Comparison of ENCODE assay signal across 2 cellular contexts in the genomic region with DNA sequence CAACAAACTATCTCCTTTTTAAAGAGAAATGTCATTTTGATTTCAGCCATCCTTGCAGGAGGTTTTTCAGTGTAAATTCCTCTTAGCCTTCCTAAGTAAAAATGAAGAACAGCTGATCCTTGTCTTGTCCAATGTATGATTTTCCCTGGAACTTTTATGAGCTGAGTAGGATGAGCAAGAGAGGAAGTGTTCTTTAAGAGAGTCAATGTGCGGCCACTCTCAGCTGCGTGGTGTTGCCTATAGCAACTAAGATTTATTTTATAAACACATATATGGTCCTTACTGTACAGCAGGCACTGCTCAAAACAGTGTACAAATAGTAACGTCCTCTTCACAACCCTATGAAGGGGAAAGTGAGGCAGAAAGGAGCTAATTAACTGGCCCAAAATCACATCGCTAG.
TF ChIP-seq lines count a peak whose summit lies in the region.

No MANE protein-coding gene starts in this region.

TF ChIP-seq in SK-N-SH treated with all-trans-retinoic acid at 6 μM for 48 hours, 23 proteins besides CTCF, POLR2A, EP300 and RAD21 (continued from another document):
- no peak for TF ChIP-seq ARNTL (CRISPR knock-in tag; IDR thresholded peaks at IDR 0.05; ENCODE audit: borderline replicate concordance, low read depth)
- no peak for TF ChIP-seq ZC3H10 (CRISPR knock-in tag; IDR thresholded peaks at IDR 0.05)
- no peak for TF ChIP-seq GLIS3 (CRISPR knock-in tag; IDR thresholded peaks at IDR 0.05)
- no peak for TF ChIP-seq ESRRG (CRISPR knock-in tag; IDR thresholded peaks at IDR 0.05)
- no peak for TF ChIP-seq RARB (CRISPR knock-in tag; IDR thresholded peaks at IDR 0.05)
- TF ChIP-seq PPARA (CRISPR knock-in tag; IDR thresholded peaks at IDR 0.05; ENCODE audit: borderline replicate concordance), result no peak
- no peak for TF ChIP-seq TOX (CRISPR knock-in tag; IDR thresholded peaks at IDR 0.05; ENCODE audit: borderline replicate concordance)
- TF ChIP-seq OSR1 (CRISPR knock-in tag; IDR thresholded peaks at IDR 0.05), result no peak
- TF ChIP-seq ZFP3 (CRISPR knock-in tag; IDR thresholded peaks at IDR 0.05), result no peak

TF ChIP-seq in SK-N-SH, 30 proteins besides CTCF, POLR2A, EP300 and RAD21 (continued from another document):
- TF ChIP-seq, protein P1, sequence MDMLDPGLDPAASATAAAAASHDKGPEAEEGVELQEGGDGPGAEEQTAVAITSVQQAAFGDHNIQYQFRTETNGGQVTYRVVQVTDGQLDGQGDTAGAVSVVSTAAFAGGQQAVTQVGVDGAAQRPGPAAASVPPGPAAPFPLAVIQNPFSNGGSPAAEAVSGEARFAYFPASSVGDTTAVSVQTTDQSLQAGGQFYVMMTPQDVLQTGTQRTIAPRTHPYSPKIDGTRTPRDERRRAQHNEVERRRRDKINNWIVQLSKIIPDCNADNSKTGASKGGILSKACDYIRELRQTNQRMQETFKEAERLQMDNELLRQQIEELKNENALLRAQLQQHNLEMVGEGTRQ (IDR thresholded peaks at IDR 0.05; ENCODE audit: borderline replicate concordance, low read depth, low read length), result no peak
- TF ChIP-seq, protein P2, sequence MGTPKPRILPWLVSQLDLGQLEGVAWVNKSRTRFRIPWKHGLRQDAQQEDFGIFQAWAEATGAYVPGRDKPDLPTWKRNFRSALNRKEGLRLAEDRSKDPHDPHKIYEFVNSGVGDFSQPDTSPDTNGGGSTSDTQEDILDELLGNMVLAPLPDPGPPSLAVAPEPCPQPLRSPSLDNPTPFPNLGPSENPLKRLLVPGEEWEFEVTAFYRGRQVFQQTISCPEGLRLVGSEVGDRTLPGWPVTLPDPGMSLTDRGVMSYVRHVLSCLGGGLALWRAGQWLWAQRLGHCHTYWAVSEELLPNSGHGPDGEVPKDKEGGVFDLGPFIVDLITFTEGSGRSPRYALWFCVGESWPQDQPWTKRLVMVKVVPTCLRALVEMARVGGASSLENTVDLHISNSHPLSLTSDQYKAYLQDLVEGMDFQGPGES (IDR thresholded peaks at IDR 0.05; ENCODE audit: low read depth, low read length), result no peak
- TF ChIP-seq EZH2phosphoT487 (IDR thresholded peaks at IDR 0.05; ENCODE audit: borderline replicate concordance, low read depth) (no peak), RCOR1 (IDR thresholded peaks at IDR 0.05; ENCODE audit: low read length) (no peak)
